ENCODE assay signal across 1 cellular context in the genomic region with DNA sequence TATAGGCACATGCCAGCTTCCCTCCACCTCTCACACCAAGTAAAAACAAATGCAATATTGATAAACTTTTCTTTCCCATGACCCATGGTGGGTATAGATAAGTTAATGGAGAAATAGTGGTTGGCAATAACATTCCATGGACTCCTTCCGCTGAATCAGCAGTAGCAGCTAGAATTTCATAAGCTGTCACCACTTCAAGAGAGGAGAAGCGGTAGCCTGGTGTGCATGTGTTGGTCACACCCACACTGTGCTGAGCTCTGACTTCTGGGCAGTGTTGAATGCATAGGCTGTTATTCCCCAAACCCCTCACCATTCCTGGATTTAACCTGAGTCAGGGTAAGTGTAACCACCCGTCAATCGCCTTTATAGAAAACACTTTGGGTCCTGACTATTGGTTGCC.
TF ChIP-seq lines count a peak whose summit lies in the region.

No MANE protein-coding gene starts in this region.

TF ChIP-seq in SK-N-SH, 30 proteins besides CTCF, POLR2A, EP300 and RAD21 (continued from another document):
- TF ChIP-seq, protein P1, sequence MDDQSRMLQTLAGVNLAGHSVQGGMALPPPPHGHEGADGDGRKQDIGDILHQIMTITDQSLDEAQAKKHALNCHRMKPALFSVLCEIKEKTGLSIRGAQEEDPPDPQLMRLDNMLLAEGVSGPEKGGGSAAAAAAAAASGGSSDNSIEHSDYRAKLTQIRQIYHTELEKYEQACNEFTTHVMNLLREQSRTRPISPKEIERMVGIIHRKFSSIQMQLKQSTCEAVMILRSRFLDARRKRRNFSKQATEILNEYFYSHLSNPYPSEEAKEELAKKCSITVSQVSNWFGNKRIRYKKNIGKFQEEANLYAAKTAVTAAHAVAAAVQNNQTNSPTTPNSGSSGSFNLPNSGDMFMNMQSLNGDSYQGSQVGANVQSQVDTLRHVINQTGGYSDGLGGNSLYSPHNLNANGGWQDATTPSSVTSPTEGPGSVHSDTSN (IDR thresholded peaks at IDR 0.05): peak; percentile 34; the same call in 1 of the 2 replicates
- TF ChIP-seq MEF2A (IDR thresholded peaks at IDR 0.05; ENCODE audit: borderline replicate concordance, low read depth) (no peak), FOXM1 (IDR thresholded peaks at IDR 0.05; ENCODE audit: low read depth) (no peak), SMC3 (IDR thresholded peaks at IDR 0.05; ENCODE audit: low read depth, low read length) (no peak)
- TF ChIP-seq, protein P2, sequence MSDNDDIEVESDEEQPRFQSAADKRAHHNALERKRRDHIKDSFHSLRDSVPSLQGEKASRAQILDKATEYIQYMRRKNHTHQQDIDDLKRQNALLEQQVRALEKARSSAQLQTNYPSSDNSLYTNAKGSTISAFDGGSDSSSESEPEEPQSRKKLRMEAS (IDR thresholded peaks at IDR 0.05; ENCODE audit: low read depth): no peak
